In genomic region chr19:3365447-3366103, GRCh38 we compare ENCODE assay signal across 8 cellular contexts. TPM values are rescaled to one million over a fixed set of nuclear protein-coding genes. Genes with fewer than 3 reads are reported as not detected.
DNase-seq lines count a peak whose midpoint lies in the region; ATAC-seq, FAIRE-seq and TF ChIP-seq lines count a peak whose summit lies in the region.

No MANE protein-coding gene starts in this region.

- H3K9me3 ChIP-seq in breast epithelium (no peaks in the 10 kb centered on the region), HepG2 (ENCODE audit: low read length) (no peaks in the 10 kb centered on the region), thyroid gland (no peaks in the 10 kb centered on the region)

- 84% methylated on average over 9 of the region's 17 CpGs for WGBS in HepG2 (ENCODE audit: low lambda C conversion rate)
- 15 to 33% methylated on average over 3 to 17 of the region's 17 CpGs for WGBS in thyroid gland, 2 donors

- no peak overlapping the region for H3K9ac ChIP-seq in HepG2 (ENCODE audit: insufficient read depth, low read depth, low read length)

- FAIRE-seq in HepG2 (lab: Jason Lieb, UNC): no peak

- intact Hi-C loops in breast epithelium (cut with DNase I; ENCODE audit: low total_unique reads) (no loop called here), HepG2 (cut with micrococcal nuclease; ENCODE audit: unreplicated experiment) (no loop called here), thyroid gland (cut with DNase I) (loop anchor here (5.0 kb wide), 1 partner anchor 37 kb away; no protein-coding TSS in a partner anchor)

- POLR2A ChIA-PET in HepG2 (lab: Yijun Ruan, JAX): interaction anchor here (0.5 kb wide), 1 partner anchor 15 kb away, joined by 3 read pairs; no protein-coding TSS in a partner anchor

- peak overlapping the region; percentile 37; the same call in 1 of the 2 replicates for H3K4me2 ChIP-seq in HepG2 (ENCODE audit: low read depth, low read length)

- TF ChIP-seq POLR2A in breast epithelium (IDR thresholded peaks at IDR 0.05) (no peak), HepG2 (IDR thresholded peaks at IDR 0.05; ENCODE audit: insufficient read depth in 1 of 2, low read depth in 2 of 2, low read length in 2 of 2) (no peak), thyroid gland (IDR thresholded peaks at IDR 0.05) (no peak)

- ATAC-seq in HepG2 (no peak), GM18858 (IDR thresholded peaks at IDR 0.05; ENCODE audit: unreplicated experiment) (no peak)

- TF ChIP-seq RAD21 in HepG2 (CRISPR knock-in tag; IDR thresholded peaks at IDR 0.05): no peak

- TF ChIP-seq EP300 in HepG2 (IDR thresholded peaks at IDR 0.05; ENCODE audit: low read depth in 2 of 2, low read length in 2 of 2): no peak
- TF ChIP-seq EP300 in HepG2 (CRISPR knock-in tag; IDR thresholded peaks at IDR 0.05; ENCODE audit: borderline replicate concordance): no peak

- peaks cover 4% of the 10 kb centered on the region for H3K79me2 ChIP-seq in HepG2 (ENCODE audit: insufficient read depth, low read length)

- H3K27ac ChIP-seq in breast epithelium: peak overlapping the region; percentile 99
- H3K27ac ChIP-seq in HepG2 (ENCODE audit: extremely low read length, insufficient read depth, low read length): no peak overlapping the region
- peak overlapping the region; percentile 98 to 99 (median 98) for H3K27ac ChIP-seq in thyroid gland

- peak in 2 of 3 experiments; percentile 60 for DNase-seq in NCI-H1417 (lab: John Stamatoyannopoulos, UW)
- no peak for DNase-seq in NCI-H1417 treated with DMSO at 0.1 percent for 48 hours (lab: John Stamatoyannopoulos, UW)
- peak; percentile 24 for DNase-seq in NCI-H774 (lab: John Stamatoyannopoulos, UW)
- DNase-seq in breast epithelium (ENCODE audit: low spot score in 2 of 2): peak; percentile 70 to 75
- no peak for DNase-seq in HepG2 (ENCODE audit: low spot score)
- peak; percentile 66 to 70 for DNase-seq in thyroid gland
- no peak for DNase-seq in SHP77 (lab: John Stamatoyannopoulos, UW)

- BruUV-seq in HepG2 (replicated peaks; lab: Mats Ljungman, UMichigan): no TSS peak

- no peak overlapping the region for H2AFZ ChIP-seq in HepG2 (ENCODE audit: low read length)

- H3K27me3 ChIP-seq in breast epithelium (no peaks in the 10 kb centered on the region), HepG2 (ENCODE audit: control insufficient read depth in 1 of 2, insufficient read depth in 2 of 2, low read length in 2 of 2) (no peaks in the 10 kb centered on the region), thyroid gland (no peaks in the 10 kb centered on the region)

- H4K20me1 ChIP-seq in HepG2 (ENCODE audit: insufficient read depth, low read length): 0 out of 2 replicates have a peak, but pooled peaks cover 3% of the 10 kb centered on the region

- H3K36me3 ChIP-seq in breast epithelium (no peaks in the 10 kb centered on the region), HepG2 (replicated peaks in 1 of 2; ENCODE audit: control insufficient read depth in 1 of 2, insufficient read depth in 2 of 2, low read length in 2 of 2) (no peaks in the 10 kb centered on the region), thyroid gland (no peaks in the 10 kb centered on the region)

- H3K4me1 ChIP-seq in breast epithelium: peaks cover 9 to 11% of the 10 kb centered on the region in 2 donors
- peaks cover 26% of the 10 kb centered on the region for H3K4me1 ChIP-seq in HepG2 (ENCODE audit: insufficient read depth, low read length)
- H3K4me1 ChIP-seq in thyroid gland: peaks cover 42 to 51% of the 10 kb centered on the region in 2 donors

- TF ChIP-seq CTCF in breast epithelium (IDR thresholded peaks at IDR 0.05) (no peak), HepG2 (CRISPR knock-in tag; IDR thresholded peaks at IDR 0.05) (no peak), thyroid gland (IDR thresholded peaks at IDR 0.05) (peak in 1 of 6 experiments; percentile 1)

- in situ Hi-C loops in HepG2 (cut with HindIII; ENCODE audit: extremely low pct_ligation_motif_present, low pct_unique_long_range_greater_than_20kb): no loop called here

- CTCF ChIA-PET in HepG2 (lab: Yijun Ruan, JAX; ENCODE audit: low intra/inter-chr PET ratio, low total read pairs): no interaction called here

- peak overlapping the region; percentile 89 to 95 (median 95) for H3K4me3 ChIP-seq in breast epithelium
- peak overlapping the region in 1 of 3 experiments; percentile 37; a peak in 2 of 6 replicates for H3K4me3 ChIP-seq in HepG2 (replicated peaks in 1 of 3; ENCODE audit: insufficient read depth in 1 of 3, low read depth in 2 of 3, low read length in 3 of 3)
- H3K4me3 ChIP-seq in thyroid gland (replicated peaks in 1 of 3): peak overlapping the region in 2 of 3 donors; percentile 68 to 96

TF ChIP-seq in HepG2, 621 proteins besides CTCF, POLR2A, EP300 and RAD21 (continues in another document):
- peak; percentile 89 for TF ChIP-seq ZNF629 (CRISPR knock-in tag; conservative IDR thresholded peaks at IDR 0.05)
- no peak for TF ChIP-seq SRSF1 (optimal IDR thresholded peaks at IDR 0.05; ENCODE audit: low read depth, low read length)
- peak; percentile 58; the same call in 1 of the 2 replicates for TF ChIP-seq ZFP91 (CRISPR knock-in tag; IDR thresholded peaks at IDR 0.05; ENCODE audit: borderline replicate concordance)
- no peak for TF ChIP-seq ZNF513 (CRISPR knock-in tag; conservative IDR thresholded peaks at IDR 0.05)
- no peak for TF ChIP-seq SMARCC2 (IDR thresholded peaks at IDR 0.05)
- no peak for TF ChIP-seq ZC3H4 (CRISPR knock-in tag; IDR thresholded peaks at IDR 0.05; ENCODE audit: borderline replicate concordance)
- TF ChIP-seq NFKB2 (CRISPR knock-in tag; IDR thresholded peaks at IDR 0.05; ENCODE audit: borderline replicate concordance): no peak
- TF ChIP-seq AGO2 (optimal IDR thresholded peaks at IDR 0.05; ENCODE audit: low read depth, low read length): peak; percentile 21
- TF ChIP-seq MTA3 (CRISPR knock-in tag; IDR thresholded peaks at IDR 0.05): no peak
- 0 out of 2 replicates have a peak, but pooled peaks have one; percentile 34 for TF ChIP-seq ZMYM3 (CRISPR knock-in tag; IDR thresholded peaks at IDR 0.05)

RNA-seq across cellular contexts. Expression of gene NFIC, which starts 0.8 kb away (rescaled TPM):
- total RNA-seq in breast epithelium (10 to 100 TPM; 48.9 to 97.8 (median 73.1) TPM), HepG2 (2016; rRNA removed; fragmentation: Illumina TruSeq; extraction: Trizol) (2.5 and 2.9 TPM in 2 replicates), thyroid gland (100 to 1,000 TPM in 3 of 4 donors, 10 to 100 TPM in 1; 76.2 to 183 (median 132) TPM)
- total RNA-seq in HepG2 (2016; cell fraction: cytosol; rRNA removed; fragmentation: Illumina TruSeq; extraction: Trizol; ENCODE audit: low read depth): 2.9 and 3.0 TPM in 2 replicates
- 3.0 and 3.2 TPM in 2 replicates for total RNA-seq in HepG2 (2016; cell fraction: insoluble cytoplasmic fraction; rRNA removed; fragmentation: Illumina TruSeq; extraction: Trizol)
- total RNA-seq in HepG2 (2016; cell fraction: membrane; rRNA removed; fragmentation: Illumina TruSeq; extraction: Trizol): 2.5 and 2.9 TPM in 2 replicates
- total RNA-seq in HepG2 (2016; cell fraction: nucleus; rRNA removed; fragmentation: Illumina TruSeq; extraction: Trizol): 3.8 and 5.6 TPM in 2 replicates
- 1.3 and 1.6 TPM in 2 replicates for polyA plus RNA-seq in HepG2 (2011; rRNA removed)
- polyA plus RNA-seq in HepG2 (2011; cell fraction: cytosol; rRNA removed): 0.71 and 0.79 TPM in 2 replicates
- polyA plus RNA-seq in HepG2 (2011; cell fraction: nucleus; rRNA removed): 5.1 and 8.1 TPM in 2 replicates
- 5.9 and 8.4 TPM in 2 replicates for polyA plus RNA-seq in HepG2 (2012)
- 1.1 and 1.4 TPM in 2 replicates for polyA plus RNA-seq in HepG2 (2016; cell fraction: cytosol; fragmentation: Illumina TruSeq; extraction: Trizol; ENCODE audit: low read depth)
- 8.2 and 9.6 TPM in 2 replicates for polyA plus RNA-seq in HepG2 (2016; cell fraction: insoluble cytoplasmic fraction; fragmentation: Illumina TruSeq; extraction: Trizol; ENCODE audit: low read depth)
- polyA plus RNA-seq in HepG2 (2016; cell fraction: membrane; fragmentation: Illumina TruSeq; extraction: Trizol; ENCODE audit: low read depth): 4.6 and 4.8 TPM in 2 replicates
- polyA plus RNA-seq in HepG2 (2016; cell fraction: nucleus; fragmentation: Illumina TruSeq; extraction: Trizol; ENCODE audit: insufficient read depth, low read depth): 7.4 and 9.8 TPM in 2 replicates
- polyA minus RNA-seq in HepG2 (2011; rRNA and poly(A)+ RNA removed; ENCODE audit: low replicate concordance): 5.3 and 16.7 TPM in 2 replicates
- polyA minus RNA-seq in HepG2 (2011; cell fraction: cytosol; rRNA and poly(A)+ RNA removed): 5.2 and 5.4 TPM in 2 replicates
- 5.1 and 5.3 TPM in 2 replicates for polyA minus RNA-seq in HepG2 (2011; cell fraction: nucleus; rRNA and poly(A)+ RNA removed)

Comparison
In these comparisons a context has a peak if more than half of its experiments do, and no peak if none do; other contexts are left out.
1. DNase-seq: peak in NCI-H1417 (2 of 3), NCI-H774 (single experiment), breast epithelium (2 of 2) and thyroid gland (2 of 2); none in NCI-H1417 treated with DMSO at 0.1 percent for 48 hours (single experiment), HepG2 (single experiment) and SHP77 (0 of 2).
2. RNA of gene NFIC, which starts 0.8 kb away (total RNA-seq): 76.2 to 183 TPM in thyroid gland and 48.9 to 97.8 TPM in breast epithelium; 2.5 to 5.6 TPM in HepG2; every median in the first group is over 4 times any median in the second.